Comparison of ENCODE assay signal across 12 cellular contexts in genomic region chr5:160092960-160093701, GRCh38. TPM values are rescaled to one million over a fixed set of nuclear protein-coding genes. Genes with fewer than 3 reads are reported as not detected.
DNase-seq lines count a peak whose midpoint lies in the region; ATAC-seq and TF ChIP-seq lines count a peak whose summit lies in the region.
"Had no signal": no experiment of that assay in that cellular context is flagged by ENCODE, and none has a peak within 500 bp of the region (broad histone marks: within the 10 kb centered on the region; RNA-seq: fewer than 3 reads in every experiment).

No MANE protein-coding gene starts in this region.

- peaks cover 19% of the 10 kb centered on the region for H3K4me1 ChIP-seq in lower lobe of right lung

- peaks cover 25% of the 10 kb centered on the region for H3K4me1 Mint-ChIP-seq in activated CD4-positive, alpha-beta memory T cell treated with anti-CD3 and anti-CD28 coated beads, Interleukin-2, amount 10 ng/mL, durations not matched to agents 7 days and 5 days
- H3K4me1 Mint-ChIP-seq in activated CD4-positive, alpha-beta memory T cell treated with anti-CD3 and anti-CD28 coated beads for 36 hours (ENCODE audit: low read depth), result peaks cover 12% of the 10 kb centered on the region
- H3K4me1 Mint-ChIP-seq in naive B cell (peaks cover 11 to 28% (median 20%) of the 10 kb centered on the region in 3 donors), osteocyte (ENCODE audit: unreplicated experiment) (peaks cover 10% of the 10 kb centered on the region)

- H3K27me3 ChIP-seq in lower lobe of right lung (ENCODE audit: low read depth), result no peaks in the 10 kb centered on the region

- peak overlapping the region; percentile 8 for H3K4me3 Mint-ChIP-seq in activated CD4-positive, alpha-beta memory T cell treated with anti-CD3 and anti-CD28 coated beads, Interleukin-2, amount 10 ng/mL, durations not matched to agents 7 days and 5 days
- H3K4me3 Mint-ChIP-seq in activated CD4-positive, alpha-beta memory T cell treated with anti-CD3 and anti-CD28 coated beads for 36 hours, result no peak overlapping the region
- H3K4me3 Mint-ChIP-seq in naive B cell (no peak overlapping the region), osteocyte (ENCODE audit: unreplicated experiment) (no peak overlapping the region)

- peaks cover 24% of the 10 kb centered on the region for H3K36me3 ChIP-seq in lower lobe of right lung

- peak overlapping the region; percentile 54 for H3K27ac Mint-ChIP-seq in activated CD4-positive, alpha-beta memory T cell treated with anti-CD3 and anti-CD28 coated beads, Interleukin-2, amount 10 ng/mL, durations not matched to agents 7 days and 5 days
- no peak overlapping the region for H3K27ac Mint-ChIP-seq in activated CD4-positive, alpha-beta memory T cell treated with anti-CD3 and anti-CD28 coated beads for 36 hours
- H3K27ac Mint-ChIP-seq in naive B cell (peak overlapping the region; percentile 1 to 90 (median 69)), osteocyte (ENCODE audit: unreplicated experiment) (no peak overlapping the region)

- DNase-seq in activated CD4-positive, alpha-beta memory T cell treated with anti-CD3 and anti-CD28 coated beads, Interleukin-2, amount 10 ng/mL, durations not matched to agents 7 days and 5 days, result no peak
- DNase-seq in activated CD4-positive, alpha-beta memory T cell treated with anti-CD3 and anti-CD28 coated beads for 36 hours, result no peak
- no peak for DNase-seq in naive B cell
- no peak for DNase-seq in lower lobe of right lung
- no peak for DNase-seq in Right ventricle myocardium superior
- DNase-seq in osteocyte (ENCODE audit: extremely low spot score, unreplicated experiment), result no peak
- DNase-seq: activated CD4-positive, alpha-beta T cell treated with anti-CD3 and anti-CD28 coated beads, Interleukin-2, amount 50 U/mL, for 4 hours; NCI-H187 treated with DMSO at 0.1 percent for 48 hours; stimulated activated CD8-positive, alpha-beta memory T cell treated with anti-CD3 and anti-CD28 coated beads, Interleukin-4, amount 100 ng/mL, for 48 hours had no signal

- CTCF ChIA-PET in activated CD4-positive, alpha-beta memory T cell treated with anti-CD3 and anti-CD28 coated beads, Interleukin-2, amount 10 ng/mL, durations not matched to agents 7 days and 5 days (lab: Charles Lee), result no interaction called here
- CTCF ChIA-PET in activated CD4-positive, alpha-beta memory T cell treated with anti-CD3 and anti-CD28 coated beads for 36 hours (lab: Charles Lee), result no interaction called here

- no peaks in the 10 kb centered on the region for H3K9me3 ChIP-seq in lower lobe of right lung

- H3K4me3 ChIP-seq in lower lobe of right lung, result no peak overlapping the region

- ATAC-seq in GM21447 (IDR thresholded peaks at IDR 0.05; ENCODE audit: unreplicated experiment) (peak; percentile 74), HG03342 (IDR thresholded peaks at IDR 0.05; ENCODE audit: unreplicated experiment) (peak; percentile 59), naive B cell (ENCODE audit: low read depth in 2 of 2) (no peak), lower lobe of right lung (no peak), Right ventricle myocardium superior (ENCODE audit: poor library complexity) (no peak)

- H3K9me3 Mint-ChIP-seq in activated CD4-positive, alpha-beta memory T cell treated with anti-CD3 and anti-CD28 coated beads, Interleukin-2, amount 10 ng/mL, durations not matched to agents 7 days and 5 days, result no peaks in the 10 kb centered on the region
- no peaks in the 10 kb centered on the region for H3K9me3 Mint-ChIP-seq in activated CD4-positive, alpha-beta memory T cell treated with anti-CD3 and anti-CD28 coated beads for 36 hours
- H3K9me3 Mint-ChIP-seq in naive B cell, result no peaks in the 10 kb centered on the region
- H3K9me3 Mint-ChIP-seq in osteocyte (ENCODE audit: unreplicated experiment), result no peaks in the 10 kb centered on the region

- no peak overlapping the region for H3K27ac ChIP-seq in lower lobe of right lung
- H3K27ac ChIP-seq: RWPE1 had no signal

- POLR2A ChIA-PET in activated CD4-positive, alpha-beta memory T cell treated with anti-CD3 and anti-CD28 coated beads, Interleukin-2, amount 10 ng/mL, durations not matched to agents 7 days and 5 days (lab: Charles Lee), result no interaction called here
- POLR2A ChIA-PET in activated CD4-positive, alpha-beta memory T cell treated with anti-CD3 and anti-CD28 coated beads for 36 hours (lab: Charles Lee), result no interaction called here

- TF ChIP-seq CTCF in lower lobe of right lung (IDR thresholded peaks at IDR 0.05) (no peak), osteocyte (IDR thresholded peaks at IDR 0.05) (no peak)

- H3K36me3 Mint-ChIP-seq in activated CD4-positive, alpha-beta memory T cell treated with anti-CD3 and anti-CD28 coated beads, Interleukin-2, amount 10 ng/mL, durations not matched to agents 7 days and 5 days (ENCODE audit: low read depth), result peaks cover 33% of the 10 kb centered on the region
- H3K36me3 Mint-ChIP-seq in activated CD4-positive, alpha-beta memory T cell treated with anti-CD3 and anti-CD28 coated beads for 36 hours, result peaks cover 34% of the 10 kb centered on the region
- H3K36me3 Mint-ChIP-seq in naive B cell (peaks cover 13 to 22% of the 10 kb centered on the region in 2 donors), osteocyte (ENCODE audit: unreplicated experiment) (peaks cover 22% of the 10 kb centered on the region)

- no peaks in the 10 kb centered on the region for H3K27me3 Mint-ChIP-seq in activated CD4-positive, alpha-beta memory T cell treated with anti-CD3 and anti-CD28 coated beads, Interleukin-2, amount 10 ng/mL, durations not matched to agents 7 days and 5 days
- H3K27me3 Mint-ChIP-seq in activated CD4-positive, alpha-beta memory T cell treated with anti-CD3 and anti-CD28 coated beads for 36 hours, result no peaks in the 10 kb centered on the region
- H3K27me3 Mint-ChIP-seq in naive B cell (no peaks in the 10 kb centered on the region), osteocyte (ENCODE audit: unreplicated experiment) (no peaks in the 10 kb centered on the region)

- intact Hi-C loops in activated CD4-positive, alpha-beta memory T cell treated with anti-CD3 and anti-CD28 coated beads for 36 hours (cut with micrococcal nuclease), result no loop called here
- intact Hi-C loops in lower lobe of right lung (cut with DNase I) (no loop called here), Right ventricle myocardium superior (cut with DNase I) (no loop called here)

RNA-seq across cellular contexts. Expression of gene PWWP2A, which starts 26.1 kb away (rescaled TPM):
- total RNA-seq in activated CD4-positive, alpha-beta memory T cell treated with anti-CD3 and anti-CD28 coated beads, Interleukin-2, amount 10 ng/mL, durations not matched to agents 7 days and 5 days, result 10 to 100 TPM; 21.9 to 24.6 TPM
- 10 to 100 TPM; 15.7 to 17.4 TPM for total RNA-seq in activated CD4-positive, alpha-beta memory T cell treated with anti-CD3 and anti-CD28 coated beads for 36 hours
- polyA plus RNA-seq in naive B cell (ENCODE audit: low read depth in 6 of 6), result 10 to 100 TPM in 5 of 6 donors, 1 to 10 TPM in 1; 8.4 to 44.8 (median 36.0) TPM
- total RNA-seq in lower lobe of right lung (27.0 TPM), Right ventricle myocardium superior (8.8 TPM), osteocyte (21.9 and 22.3 TPM in 2 replicates)

Comparison
In these comparisons a context has a peak if more than half of its experiments do, and no peak if none do; other contexts are left out.
1. H3K27ac Mint-ChIP-seq: peak in activated CD4-positive, alpha-beta memory T cell treated with anti-CD3 and anti-CD28 coated beads, Interleukin-2, amount 10 ng/mL, durations not matched to agents 7 days and 5 days (single experiment) and naive B cell (6 of 6); none in activated CD4-positive, alpha-beta memory T cell treated with anti-CD3 and anti-CD28 coated beads for 36 hours (single experiment) and osteocyte (single experiment).
2. ATAC-seq: peak in GM21447 (single experiment) and HG03342 (single experiment); none in naive B cell (0 of 2), lower lobe of right lung (0 of 2) and Right ventricle myocardium superior (single experiment).